23 cellular contexts compared by ENCODE assay signal in the genomic region with DNA sequence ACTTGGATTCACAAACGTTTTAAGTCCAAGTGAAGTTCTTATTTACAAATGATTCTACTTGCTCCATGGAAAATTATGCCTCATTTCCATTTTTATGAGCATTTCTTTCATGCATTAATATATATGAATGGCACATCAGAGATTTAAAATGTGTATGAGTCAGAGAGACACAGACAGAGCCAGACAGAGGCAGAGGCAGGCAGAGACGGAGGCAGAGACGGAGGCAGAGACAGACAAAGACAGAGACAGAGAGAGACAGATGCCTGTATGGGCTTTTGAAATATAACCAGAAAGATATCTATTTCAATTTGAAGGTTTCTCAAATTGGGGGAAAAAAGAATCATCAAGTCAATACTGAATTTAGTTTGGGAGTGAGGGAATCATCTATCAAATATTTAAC.
"Had no signal": no experiment of that assay in that cellular context is flagged by ENCODE, and none has a peak within 500 bp of the region (broad histone marks: within the 10 kb centered on the region; RNA-seq: fewer than 3 reads in every experiment).

No MANE protein-coding gene starts in this region.

- ATAC-seq: naive thymus-derived CD4-positive, alpha-beta T cell; natural killer cell; pancreas; right cardiac atrium; right lobe of liver; stimulated activated effector memory CD8-positive, alpha-beta T cell treated with anti-CD3 and anti-CD28 coated beads, Interleukin-12 subunit alpha, Interleukin-12 subunit beta, amount 100 ng/mL, for 72 hours; stimulated activated naive B cell treated with anti-CD40 and anti-IgM and Interleukin-4, amounts not matched to agents 10 μg/mL and 1 μg/mL and 100 μg/mL, for 72 hours; upper lobe of right lung had no signal

- H3K36me3 ChIP-seq: neural progenitor cell, pancreas, prostate gland, right lobe of liver, sigmoid colon, stomach, thoracic aorta, thyroid gland, tibial nerve, upper lobe of right lung, uterus had no signal

- DNase-seq: naive thymus-derived CD4-positive, alpha-beta T cell; natural killer cell; occipital lobe; pancreas; right cardiac atrium; right lobe of liver; sigmoid colon; small intestine; stimulated activated CD4-positive, alpha-beta T cell treated with anti-CD3 and anti-CD28 coated beads, Interleukin-15, amount 100 ng/mL, for 24 hours; stimulated activated CD4-positive, alpha-beta T cell treated with anti-CD3 and anti-CD28 coated beads, Interleukin-2, amount 100 ng/mL, for 24 hours; stimulated activated CD4-positive, alpha-beta T cell treated with anti-CD3 and anti-CD28 coated beads, Interleukin-2, amount 100 ng/mL, for 48 hours; stimulated activated CD4-positive, alpha-beta T cell treated with anti-CD3 and anti-CD28 coated beads, Interleukin-4, amount 100 ng/mL, for 24 hours; stimulated activated naive B cell treated with anti-CD40 and anti-IgM and Interleukin-4, amounts not matched to agents 10 μg/mL and 1 μg/mL and 100 μg/mL, for 72 hours; stimulated activated naive CD4-positive, alpha-beta T cell treated with Interleukin-2 at 50 U/mL for 16 hours; stomach; thyroid gland; upper lobe of right lung; uterus had no signal

- H2AFZ ChIP-seq: neural progenitor cell had no signal

- H3K9ac ChIP-seq: neural progenitor cell had no signal

- H3K27me3 ChIP-seq: neural progenitor cell, pancreas, right lobe of liver, sigmoid colon, stomach, thyroid gland, tibial nerve, upper lobe of right lung, uterus had no signal

- H3K4me1 ChIP-seq: pancreas, prostate gland, right lobe of liver, sigmoid colon, stomach, thyroid gland, tibial nerve, upper lobe of right lung, uterus had no signal

- H3K4me2 ChIP-seq: neural progenitor cell had no signal

- H3K4me3 ChIP-seq: neural progenitor cell, pancreas, prostate gland, right lobe of liver, sigmoid colon, stomach, thoracic aorta, thyroid gland, tibial nerve, upper lobe of right lung, uterus had no signal

- H3K27ac ChIP-seq: neural progenitor cell, pancreas, prostate gland, right lobe of liver, sigmoid colon, stomach, thoracic aorta, thyroid gland, tibial nerve, upper lobe of right lung, uterus had no signal

- H3K9me3 ChIP-seq: pancreas, prostate gland, right lobe of liver, sigmoid colon, stomach, thoracic aorta, thyroid gland, tibial nerve, upper lobe of right lung, uterus had no signal
